ENCODE assay signal across 1 cellular context in the genomic region with DNA sequence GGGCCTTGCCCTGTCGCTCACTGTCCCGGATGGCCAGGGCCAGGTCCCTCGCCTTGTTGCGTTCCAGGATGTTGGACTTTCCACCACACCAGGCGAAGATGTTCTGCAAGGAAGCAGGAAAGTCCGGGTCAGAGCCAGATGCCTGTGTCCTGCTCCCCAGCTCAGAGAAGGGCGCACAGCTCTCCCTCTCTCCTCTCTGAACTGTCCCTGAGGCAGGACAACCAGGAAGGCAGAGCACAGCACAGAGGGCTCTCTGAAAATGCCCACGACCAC.
TF ChIP-seq lines count a peak whose summit lies in the region.

No MANE protein-coding gene starts in this region.

TF ChIP-seq in K562, 482 proteins besides CTCF, POLR2A, EP300 and RAD21:
- TF ChIP-seq, protein P1, sequence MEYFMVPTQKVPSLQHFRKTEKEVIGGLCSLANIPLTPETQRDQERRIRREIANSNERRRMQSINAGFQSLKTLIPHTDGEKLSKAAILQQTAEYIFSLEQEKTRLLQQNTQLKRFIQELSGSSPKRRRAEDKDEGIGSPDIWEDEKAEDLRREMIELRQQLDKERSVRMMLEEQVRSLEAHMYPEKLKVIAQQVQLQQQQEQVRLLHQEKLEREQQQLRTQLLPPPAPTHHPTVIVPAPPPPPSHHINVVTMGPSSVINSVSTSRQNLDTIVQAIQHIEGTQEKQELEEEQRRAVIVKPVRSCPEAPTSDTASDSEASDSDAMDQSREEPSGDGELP (CRISPR knock-in tag; IDR thresholded peaks at IDR 0.05; ENCODE audit: borderline replicate concordance) = no peak
- no peak for TF ChIP-seq NCOA2 (IDR thresholded peaks at IDR 0.05; ENCODE audit: partially characterized antibody in 2 of 2)
- TF ChIP-seq ZNF707 (CRISPR knock-in tag; conservative IDR thresholded peaks at IDR 0.05) = no peak
- no peak for TF ChIP-seq NFRKB (IDR thresholded peaks at IDR 0.05; ENCODE audit: low read depth)
- TF ChIP-seq, protein P2, sequence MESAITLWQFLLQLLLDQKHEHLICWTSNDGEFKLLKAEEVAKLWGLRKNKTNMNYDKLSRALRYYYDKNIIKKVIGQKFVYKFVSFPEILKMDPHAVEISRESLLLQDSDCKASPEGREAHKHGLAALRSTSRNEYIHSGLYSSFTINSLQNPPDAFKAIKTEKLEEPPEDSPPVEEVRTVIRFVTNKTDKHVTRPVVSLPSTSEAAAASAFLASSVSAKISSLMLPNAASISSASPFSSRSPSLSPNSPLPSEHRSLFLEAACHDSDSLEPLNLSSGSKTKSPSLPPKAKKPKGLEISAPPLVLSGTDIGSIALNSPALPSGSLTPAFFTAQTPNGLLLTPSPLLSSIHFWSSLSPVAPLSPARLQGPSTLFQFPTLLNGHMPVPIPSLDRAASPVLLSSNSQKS (CRISPR knock-in tag; IDR thresholded peaks at IDR 0.05) = no peak
- no peak for TF ChIP-seq PHF8 (IDR thresholded peaks at IDR 0.05; ENCODE audit: borderline replicate concordance, low read length)
- TF ChIP-seq, protein P3, sequence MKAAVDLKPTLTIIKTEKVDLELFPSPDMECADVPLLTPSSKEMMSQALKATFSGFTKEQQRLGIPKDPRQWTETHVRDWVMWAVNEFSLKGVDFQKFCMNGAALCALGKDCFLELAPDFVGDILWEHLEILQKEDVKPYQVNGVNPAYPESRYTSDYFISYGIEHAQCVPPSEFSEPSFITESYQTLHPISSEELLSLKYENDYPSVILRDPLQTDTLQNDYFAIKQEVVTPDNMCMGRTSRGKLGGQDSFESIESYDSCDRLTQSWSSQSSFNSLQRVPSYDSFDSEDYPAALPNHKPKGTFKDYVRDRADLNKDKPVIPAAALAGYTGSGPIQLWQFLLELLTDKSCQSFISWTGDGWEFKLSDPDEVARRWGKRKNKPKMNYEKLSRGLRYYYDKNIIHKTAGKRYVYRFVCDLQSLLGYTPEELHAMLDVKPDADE (conservative IDR thresholded peaks at IDR 0.05; ENCODE audit: control insufficient read depth, low read depth, low read length) = no peak
- TF ChIP-seq BCOR (IDR thresholded peaks at IDR 0.05) = no peak
TF ChIP-seq in K562: peak in this region for 0.
